1 cellular context compared by ENCODE assay signal in genomic region chr5:60590172-60590571, GRCh38.
A peak's percentile ranks its signal among the peaks of the same experiment; 100 is the strongest.
TF ChIP-seq lines count a peak whose summit lies in the region.

No MANE protein-coding gene starts in this region.

TF ChIP-seq in HepG2, 621 proteins besides CTCF, POLR2A, EP300 and RAD21 (continued from another document):
- TF ChIP-seq, protein P1, sequence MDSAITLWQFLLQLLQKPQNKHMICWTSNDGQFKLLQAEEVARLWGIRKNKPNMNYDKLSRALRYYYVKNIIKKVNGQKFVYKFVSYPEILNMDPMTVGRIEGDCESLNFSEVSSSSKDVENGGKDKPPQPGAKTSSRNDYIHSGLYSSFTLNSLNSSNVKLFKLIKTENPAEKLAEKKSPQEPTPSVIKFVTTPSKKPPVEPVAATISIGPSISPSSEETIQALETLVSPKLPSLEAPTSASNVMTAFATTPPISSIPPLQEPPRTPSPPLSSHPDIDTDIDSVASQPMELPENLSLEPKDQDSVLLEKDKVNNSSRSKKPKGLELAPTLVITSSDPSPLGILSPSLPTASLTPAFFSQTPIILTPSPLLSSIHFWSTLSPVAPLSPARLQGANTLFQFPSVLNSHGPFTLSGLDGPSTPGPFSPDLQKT (CRISPR knock-in tag; IDR thresholded peaks at IDR 0.05; ENCODE audit: borderline replicate concordance), result no peak
- TF ChIP-seq ZNF12 (CRISPR knock-in tag; IDR thresholded peaks at IDR 0.05) (peak; percentile 96), ZNF550 (CRISPR knock-in tag; IDR thresholded peaks at IDR 0.05; ENCODE audit: borderline replicate concordance) (no peak)
TF ChIP-seq in HepG2: peak in this region for 2.
